12 cellular contexts compared by ENCODE assay signal in the genomic region with DNA sequence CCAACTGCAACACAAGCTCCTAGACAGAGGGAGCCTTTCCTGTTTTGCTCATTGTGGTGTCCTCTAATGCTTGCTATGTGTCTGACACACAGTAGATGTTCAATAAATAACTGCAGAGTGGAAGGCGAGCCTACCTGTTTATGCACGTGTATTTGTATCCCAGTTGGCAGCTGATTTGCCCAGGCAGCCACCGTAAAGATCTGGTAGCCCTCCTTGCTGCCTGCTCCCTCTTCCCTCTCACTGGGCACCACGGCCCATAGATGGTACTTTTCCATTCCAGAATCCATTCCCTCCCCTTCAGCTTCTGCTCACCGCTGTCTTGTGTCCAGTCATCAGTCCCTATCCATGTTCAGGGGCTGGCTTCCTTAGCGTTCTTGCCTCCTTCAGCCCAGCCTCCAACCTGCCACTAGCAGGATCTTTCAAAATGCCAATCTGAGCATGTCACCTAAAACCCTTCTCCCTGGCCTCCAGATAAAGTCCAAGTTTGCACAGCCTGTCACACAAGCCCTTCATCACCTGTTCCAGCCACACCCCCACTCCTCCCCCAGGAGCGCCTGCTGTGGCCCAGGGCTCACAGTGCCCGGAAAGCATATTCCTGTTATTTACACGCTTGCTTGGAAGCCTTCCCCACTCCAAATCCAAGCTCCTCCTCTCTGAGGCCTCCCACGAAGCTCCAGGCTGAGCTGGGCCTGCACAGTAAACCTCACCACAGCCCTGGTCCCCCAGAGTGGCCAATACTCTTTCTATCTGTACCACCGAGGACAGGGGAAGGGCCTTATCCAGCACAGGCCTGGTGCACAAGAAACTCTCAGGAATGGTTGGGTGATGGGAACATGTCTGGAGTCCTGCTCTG. TPM values are rescaled to one million over a fixed set of nuclear protein-coding genes. Genes with fewer than 3 reads are reported as not detected.
DNase-seq lines count a peak whose midpoint lies in the region; ATAC-seq and TF ChIP-seq lines count a peak whose summit lies in the region.
"Had no signal": no experiment of that assay in that cellular context is flagged by ENCODE, and none has a peak within 500 bp of the region (broad histone marks: within the 10 kb centered on the region; RNA-seq: fewer than 3 reads in every experiment).

No MANE protein-coding gene starts in this region.

- ATAC-seq in right cardiac atrium: peak; percentile 49 to 60
- ATAC-seq in GM21619 (IDR thresholded peaks at IDR 0.05; ENCODE audit: unreplicated experiment): no peak
- no peak for ATAC-seq in GM18505 (IDR thresholded peaks at IDR 0.05; ENCODE audit: unreplicated experiment)
- ATAC-seq in activated T-cell treated with anti-CD3 and anti-CD28 coated beads, Interleukin-2, amount 50 U/mL, for 4 hours: no peak
- ATAC-seq: activated naive CD8-positive, alpha-beta T cell treated with anti-CD3 and anti-CD28 coated beads, Interleukin-2, amount 50 U/mL, for 24 hours had no signal

- H3K9ac ChIP-seq in SK-N-MC (ENCODE audit: insufficient read length): no peak overlapping the region

- no peaks in the 10 kb centered on the region for H3K27me3 Mint-ChIP-seq in activated T-cell treated with anti-CD3 and anti-CD28 coated beads, Interleukin-2, amount 50 U/mL, for 4 hours (ENCODE audit: low read depth)
- H3K27me3 Mint-ChIP-seq: activated CD4-positive, alpha-beta memory T cell treated with anti-CD3 and anti-CD28 coated beads for 36 hours; activated naive CD8-positive, alpha-beta T cell treated with anti-CD3 and anti-CD28 coated beads, Interleukin-2, amount 50 U/mL, for 24 hours had no signal

- TF ChIP-seq POLR2A in prostate gland (IDR thresholded peaks at IDR 0.05): no peak
- no peak for TF ChIP-seq POLR2A in GM18505 (IDR thresholded peaks at IDR 0.05; ENCODE audit: borderline replicate concordance, extremely low read depth, insufficient read depth, insufficient read length)

- no peak for TF ChIP-seq CTCF in prostate gland (IDR thresholded peaks at IDR 0.05)

- no peaks in the 10 kb centered on the region for H3K27me3 ChIP-seq in right cardiac atrium (ENCODE audit: control insufficient read depth, insufficient read depth)
- H3K27me3 ChIP-seq in prostate gland (replicated peaks; ENCODE audit: insufficient read depth): no peaks in the 10 kb centered on the region

- H3K4me3 Mint-ChIP-seq in activated T-cell treated with anti-CD3 and anti-CD28 coated beads, Interleukin-2, amount 50 U/mL, for 4 hours: no peak overlapping the region
- H3K4me3 Mint-ChIP-seq: activated CD4-positive, alpha-beta memory T cell treated with anti-CD3 and anti-CD28 coated beads for 36 hours; activated naive CD8-positive, alpha-beta T cell treated with anti-CD3 and anti-CD28 coated beads, Interleukin-2, amount 50 U/mL, for 24 hours had no signal

- H3K4me3 ChIP-seq in SK-N-MC (no peak overlapping the region), right cardiac atrium (ENCODE audit: low read length) (no peak overlapping the region), prostate gland (no peak overlapping the region)

- H3K4me1 Mint-ChIP-seq in activated T-cell treated with anti-CD3 and anti-CD28 coated beads, Interleukin-2, amount 50 U/mL, for 4 hours (ENCODE audit: low read depth): no peaks in the 10 kb centered on the region
- H3K4me1 Mint-ChIP-seq: activated naive CD8-positive, alpha-beta T cell treated with anti-CD3 and anti-CD28 coated beads, Interleukin-2, amount 50 U/mL, for 24 hours had no signal

- H3K36me3 ChIP-seq in SK-N-MC (ENCODE audit: insufficient read depth, low read length) (no peaks in the 10 kb centered on the region; the same call in 1 of the 2 replicates), prostate gland (no peaks in the 10 kb centered on the region)

- H3K27ac ChIP-seq in SK-N-MC: peak overlapping the region; percentile 60
- peak overlapping the region; percentile 75 for H3K27ac ChIP-seq in right cardiac atrium (ENCODE audit: low read length)
- peak overlapping the region; percentile 47 to 65 for H3K27ac ChIP-seq in prostate gland

- DNase-seq in COLO668 (lab: John Stamatoyannopoulos, UW; ENCODE audit: unreplicated experiment) (peak; percentile 42), SK-N-MC (ENCODE audit: low read depth, low spot score) (no peak), right cardiac atrium (peak in 2 of 3 donors; percentile 70 to 77), prostate gland (ENCODE audit: low spot score) (peak; percentile 66), dedifferentiated amniotic fluid mesenchymal stem cell (ENCODE audit: extremely low spot score) (no peak)
- no peak for DNase-seq in activated T-cell treated with anti-CD3 and anti-CD28 coated beads, Interleukin-2, amount 50 U/mL, for 4 hours
- DNase-seq: activated CD4-positive, alpha-beta memory T cell treated with anti-CD3 and anti-CD28 coated beads for 36 hours; activated naive CD8-positive, alpha-beta T cell treated with anti-CD3 and anti-CD28 coated beads, Interleukin-2, amount 50 U/mL, for 24 hours; COR-L47; NCI-H1092 had no signal

- no peaks in the 10 kb centered on the region for H3K9me3 Mint-ChIP-seq in activated T-cell treated with anti-CD3 and anti-CD28 coated beads, Interleukin-2, amount 50 U/mL, for 4 hours
- H3K9me3 Mint-ChIP-seq: activated CD4-positive, alpha-beta memory T cell treated with anti-CD3 and anti-CD28 coated beads for 36 hours had no signal

- no peaks in the 10 kb centered on the region for H3K36me3 Mint-ChIP-seq in activated T-cell treated with anti-CD3 and anti-CD28 coated beads, Interleukin-2, amount 50 U/mL, for 4 hours (ENCODE audit: insufficient read depth)
- H3K36me3 Mint-ChIP-seq: activated CD4-positive, alpha-beta memory T cell treated with anti-CD3 and anti-CD28 coated beads for 36 hours had no signal

- H3K4me1 ChIP-seq in right cardiac atrium (ENCODE audit: control insufficient read depth, insufficient read depth, low read length) (peaks cover 34% of the 10 kb centered on the region), prostate gland (replicated peaks) (peaks cover 10% of the 10 kb centered on the region)

- intact Hi-C loops in right cardiac atrium (cut with DNase I): no loop called here
- intact Hi-C loops in prostate gland (cut with DNase I): no loop called here

- 53% methylated on average over 11 of the region's 11 CpGs for WGBS in right cardiac atrium
- WGBS in prostate gland: 45% methylated on average over 11 of the region's 11 CpGs

- no peaks in the 10 kb centered on the region for H3K9me3 ChIP-seq in SK-N-MC (ENCODE audit: low read depth, low read length)
- no peaks in the 10 kb centered on the region for H3K9me3 ChIP-seq in right cardiac atrium (ENCODE audit: control insufficient read depth, low read length)
- no peaks in the 10 kb centered on the region for H3K9me3 ChIP-seq in prostate gland

RNA-seq across cellular contexts. Expression of gene ZCCHC24, which starts 21.0 kb away (rescaled TPM):
- 10 to 100 TPM; 60.4 to 75.3 (median 63.8) TPM for total RNA-seq in right cardiac atrium
- polyA plus RNA-seq in right cardiac atrium: 31.3 TPM
- 10 to 100 TPM; 20.8 to 51.2 TPM for total RNA-seq in prostate gland
- under 1 TPM; 0.26 to 0.92 (median 0.63) TPM for total RNA-seq in activated T-cell treated with anti-CD3 and anti-CD28 coated beads, Interleukin-2, amount 50 U/mL, for 4 hours

Comparison
In these comparisons a context has a peak if more than half of its experiments do, and no peak if none do; other contexts are left out.
1. DNase-seq: peak in COLO668 (single experiment), right cardiac atrium (2 of 3) and prostate gland (single experiment); none in SK-N-MC (single experiment), activated T-cell treated with anti-CD3 and anti-CD28 coated beads, Interleukin-2, amount 50 U/mL, for 4 hours (single experiment) and dedifferentiated amniotic fluid mesenchymal stem cell (single experiment).
2. ATAC-seq: peak in right cardiac atrium (2 of 2); none in GM21619 (single experiment), GM18505 (single experiment) and activated T-cell treated with anti-CD3 and anti-CD28 coated beads, Interleukin-2, amount 50 U/mL, for 4 hours (0 of 2).
3. RNA of gene ZCCHC24, which starts 21.0 kb away (total RNA-seq): 60.4 to 75.3 TPM in right cardiac atrium and 20.8 to 51.2 TPM in prostate gland; 0.26 to 0.92 TPM in activated T-cell treated with anti-CD3 and anti-CD28 coated beads, Interleukin-2, amount 50 U/mL, for 4 hours; every median in the first group is over 10 times any median in the second.
4. Peak in every context shown above with its lines, with median percentiles within 50 percentile points of each other: H3K27ac ChIP-seq.